Comparison of ENCODE assay signal across 6 cellular contexts in the genomic region with DNA sequence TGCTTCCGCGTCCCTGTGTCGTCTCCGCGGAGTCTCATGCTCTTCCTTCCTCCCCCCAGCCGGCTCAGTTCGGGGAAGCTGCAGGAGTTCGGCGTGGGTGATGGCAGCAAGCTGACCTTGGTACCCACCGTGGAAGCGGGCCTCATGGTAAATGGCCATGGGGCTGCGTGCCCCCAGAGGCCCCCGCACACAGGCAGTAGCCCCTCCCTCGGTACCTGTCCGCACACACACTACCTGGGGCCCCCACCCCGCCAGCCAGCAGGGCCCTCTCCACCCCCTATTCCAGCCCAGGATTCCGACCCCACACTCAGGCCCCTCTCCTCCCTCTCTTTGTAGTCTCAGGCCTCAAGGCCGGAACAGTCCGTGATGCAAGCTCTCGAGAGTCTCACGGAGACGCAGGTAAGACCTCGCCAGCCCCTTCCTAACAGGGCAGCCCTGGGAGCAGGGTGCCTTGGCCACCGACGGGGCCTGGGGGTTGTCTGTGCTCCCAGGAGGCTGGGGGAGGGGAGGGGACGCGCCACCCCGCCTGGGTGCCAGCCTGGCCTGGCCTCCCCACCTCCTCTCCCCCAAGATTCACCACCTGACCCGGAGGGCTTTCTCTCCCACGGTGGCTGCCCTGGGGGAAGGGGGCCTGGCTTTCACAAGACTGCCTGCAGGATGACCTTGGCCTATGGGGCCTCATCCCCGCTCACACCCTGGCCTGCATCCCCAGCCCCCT. TPM values are rescaled to one million over a fixed set of nuclear protein-coding genes. Genes with fewer than 3 reads are reported as not detected.
DNase-seq lines count a peak whose midpoint lies in the region; ATAC-seq and TF ChIP-seq lines count a peak whose summit lies in the region.

No MANE protein-coding gene starts in this region.

- no peak for TF ChIP-seq CTCF in activated B cell treated with CpG ODN at 0.5 μM for 24 hours (IDR thresholded peaks at IDR 0.05)
- TF ChIP-seq CTCF in glutamatergic neuron (IDR thresholded peaks at IDR 0.05; ENCODE audit: partially characterized antibody, unreplicated experiment) = no peak
- TF ChIP-seq CTCF in stomach (IDR thresholded peaks at IDR 0.05) = no peak

- H3K9me3 Mint-ChIP-seq in activated B cell treated with CpG ODN at 0.5 μM for 24 hours = no peaks in the 10 kb centered on the region
- H3K9me3 Mint-ChIP-seq in glutamatergic neuron (ENCODE audit: unreplicated experiment) = peaks cover 18% of the 10 kb centered on the region

- peak; percentile 53 for DNase-seq in activated B cell treated with CpG ODN at 0.5 μM for 24 hours
- DNase-seq in glutamatergic neuron = no peak
- no peak for DNase-seq in stomach

- peak; percentile 34 for TF ChIP-seq POLR2A in GM19193 (IDR thresholded peaks at IDR 0.05; ENCODE audit: extremely low read depth, insufficient read depth, insufficient read length)
- no peak for TF ChIP-seq POLR2A in stomach (IDR thresholded peaks at IDR 0.05)

- H3K27me3 Mint-ChIP-seq in activated B cell treated with CpG ODN at 0.5 μM for 24 hours (no peaks in the 10 kb centered on the region), glutamatergic neuron (ENCODE audit: unreplicated experiment) (peaks cover 10% of the 10 kb centered on the region)

- peaks cover 37 to 50% (median 44%) of the 10 kb centered on the region in 4 donors for H3K36me3 ChIP-seq in stomach

- H3K36me3 Mint-ChIP-seq in activated B cell treated with CpG ODN at 0.5 μM for 24 hours (ENCODE audit: low read depth) (peaks cover 33% of the 10 kb centered on the region), glutamatergic neuron (ENCODE audit: unreplicated experiment) (no peaks in the 10 kb centered on the region)

- H3K27ac ChIP-seq in stomach = peak overlapping the region; percentile 80 to 100 (median 100)

- ATAC-seq in activated B cell treated with CpG ODN at 0.5 μM for 24 hours (ENCODE audit: low read depth) (no peak), HG03378 (IDR thresholded peaks at IDR 0.05; ENCODE audit: unreplicated experiment) (no peak), HG03108 (IDR thresholded peaks at IDR 0.05; ENCODE audit: unreplicated experiment) (no peak)

- H3K4me1 Mint-ChIP-seq in activated B cell treated with CpG ODN at 0.5 μM for 24 hours (peaks cover 38% of the 10 kb centered on the region), glutamatergic neuron (ENCODE audit: low read depth, unreplicated experiment) (peaks cover 5% of the 10 kb centered on the region)

- WGBS in stomach, 5 donors = 0 to 4% (median 3%) methylated on average over 14 to 31 of the region's 31 CpGs

- H3K4me3 Mint-ChIP-seq in activated B cell treated with CpG ODN at 0.5 μM for 24 hours = peak overlapping the region; percentile 89
- H3K4me3 Mint-ChIP-seq in glutamatergic neuron (ENCODE audit: unreplicated experiment) = peak overlapping the region; percentile 94

- no peak for TF ChIP-seq EP300 in stomach (IDR thresholded peaks at IDR 0.05)

- peak overlapping the region; percentile 68 to 94 (median 84) for H3K4me3 ChIP-seq in stomach

- no peaks in the 10 kb centered on the region for H3K9me3 ChIP-seq in stomach

- CTCF ChIA-PET in activated B cell treated with CpG ODN at 0.5 μM for 24 hours (lab: Charles Lee) = interaction anchor here (1.0 kb wide), 1 partner anchor 18 kb away, joined by 3 read pairs; the partner anchor contains the start of gene CIRBP

- peaks cover 56 to 71% (median 65%) of the 10 kb centered on the region in 4 donors for H3K4me1 ChIP-seq in stomach

- H3K27ac Mint-ChIP-seq in activated B cell treated with CpG ODN at 0.5 μM for 24 hours (peak overlapping the region; percentile 89), glutamatergic neuron (ENCODE audit: unreplicated experiment) (peak overlapping the region; percentile 94)

- POLR2A ChIA-PET in activated B cell treated with CpG ODN at 0.5 μM for 24 hours (lab: Charles Lee) = interaction anchor here (0.7 to 3.2 kb wide), 9 partner anchors 8 to 1501 kb away, joined by 3 to 283 read pairs (median 5); partner anchors contain the start of genes CIRBP and FAM174C

- intact Hi-C loops in activated B cell treated with CpG ODN at 0.5 μM for 24 hours (cut with micrococcal nuclease) = no loop called here
- intact Hi-C loops in stomach (cut with DNase I; ENCODE audit: low total_unique reads) = no loop called here

- H3K27me3 ChIP-seq in stomach = no peaks in the 10 kb centered on the region

RNA-seq across cellular contexts. Expression of gene MIDN, which starts 3.3 kb away (rescaled TPM):
- total RNA-seq in activated B cell treated with CpG ODN at 0.5 μM for 24 hours (64.5 and 68.4 TPM in 2 replicates), glutamatergic neuron (ENCODE audit: unreplicated experiment) (325 TPM), stomach (100 to 1,000 TPM in 1 of 5 donors, 10 to 100 TPM in 4; 31.6 to 118 (median 54.6) TPM)
- polyA plus RNA-seq in stomach = 10 to 100 TPM; 17.0 to 29.2 (median 21.0) TPM

RNA-seq across cellular contexts. Expression of gene ATP5F1D, which starts 10.1 kb away (rescaled TPM):
- total RNA-seq in activated B cell treated with CpG ODN at 0.5 μM for 24 hours (172 and 185 TPM in 2 replicates), glutamatergic neuron (ENCODE audit: unreplicated experiment) (129 TPM), stomach (100 to 1,000 TPM in 2 of 5 donors, 10 to 100 TPM in 3; 26.4 to 905 (median 37.9) TPM)
- polyA plus RNA-seq in stomach = 100 to 1,000 TPM; 355 to 508 (median 358) TPM

RNA-seq across cellular contexts. Expression of gene CBARP, which starts 13.9 kb away (rescaled TPM):
- 0.29 and 0.64 TPM in 2 replicates for total RNA-seq in activated B cell treated with CpG ODN at 0.5 μM for 24 hours
- total RNA-seq in glutamatergic neuron (ENCODE audit: unreplicated experiment) = 74.7 TPM
- total RNA-seq in stomach = 1 to 10 TPM in 2 of 5 donors, not detected in 3; 1.3 to 8.9 TPM
- polyA plus RNA-seq in stomach = under 1 TPM in 2 of 3 donors, not detected in 1; 0.19 to 0.28 TPM

RNA-seq across cellular contexts. Expression of gene CIRBP, which starts 17.5 kb away (rescaled TPM):
- total RNA-seq in activated B cell treated with CpG ODN at 0.5 μM for 24 hours (399 and 400 TPM in 2 replicates), glutamatergic neuron (ENCODE audit: unreplicated experiment) (341 TPM), stomach (100 to 1,000 TPM; 250 to 520 (median 327) TPM)
- 100 to 1,000 TPM; 307 to 686 (median 385) TPM for polyA plus RNA-seq in stomach

RNA-seq across cellular contexts. Expression of gene FAM174C, which starts 23.7 kb away (rescaled TPM):
- total RNA-seq in activated B cell treated with CpG ODN at 0.5 μM for 24 hours (47.9 and 52.0 TPM in 2 replicates), glutamatergic neuron (ENCODE audit: unreplicated experiment) (17.3 TPM), stomach (100 to 1,000 TPM in 2 of 5 donors, 10 to 100 TPM in 2, 1 to 10 TPM in 1; 6.2 to 240 (median 23.7) TPM)
- 100 to 1,000 TPM in 1 of 3 donors, 10 to 100 TPM in 2; 75.8 to 102 (median 80.3) TPM for polyA plus RNA-seq in stomach
